9 cellular contexts compared by ENCODE assay signal in genomic region chr11:86805873-86806310, GRCh38. TPM values are rescaled to one million over a fixed set of nuclear protein-coding genes. Genes with fewer than 3 reads are reported as not detected.
DNase-seq lines count a peak whose midpoint lies in the region; ATAC-seq, FAIRE-seq and TF ChIP-seq lines count a peak whose summit lies in the region.
"Had no signal": no experiment of that assay in that cellular context is flagged by ENCODE, and none has a peak within 500 bp of the region (broad histone marks: within the 10 kb centered on the region; RNA-seq: fewer than 3 reads in every experiment).

No MANE protein-coding gene starts in this region.

- no peak overlapping the region for H2BK120ac ChIP-seq in mesenchymal stem cell (ENCODE audit: low read depth, low read length)

- H3K9ac ChIP-seq in mesenchymal stem cell (ENCODE audit: low read length), result peak overlapping the region; percentile 33

- H2BK12ac ChIP-seq in mesenchymal stem cell (ENCODE audit: low read length in 2 of 2), result no peak overlapping the region

- DNase-seq in HFFc6, result no peak
- peak; percentile 28 for DNase-seq in RCC 7860 (ENCODE audit: low spot score)
- no peak for DNase-seq in mesenchymal stem cell
- DNase-seq in COLO668 (lab: John Stamatoyannopoulos, UW; ENCODE audit: unreplicated experiment), result no peak
- DNase-seq in SW480 (ENCODE audit: low spot score), result no peak
- no peak for DNase-seq in NCI-H2171 treated with DMSO at 0.1 percent for 48 hours (lab: John Stamatoyannopoulos, UW)
- DNase-seq in iPS-NIHi7 (ENCODE audit: extremely low spot score), result no peak

- H3K4me1 ChIP-seq in mesenchymal stem cell (ENCODE audit: control insufficient read depth, insufficient read depth, low read depth, low read length), result peaks cover 9% of the 10 kb centered on the region

- H4K91ac ChIP-seq in mesenchymal stem cell (ENCODE audit: low read length), result no peak overlapping the region

- no peak overlapping the region for H2BK15ac ChIP-seq in mesenchymal stem cell (ENCODE audit: low read depth, poor library complexity, severe bottlenecking)

- H3K36me3 ChIP-seq in mesenchymal stem cell (ENCODE audit: control insufficient read depth in 1 of 2, insufficient read depth in 2 of 2, low read depth in 1 of 2, low read length in 2 of 2), result peaks cover 15 to 25% of the 10 kb centered on the region in 2 experiments

- H3K36me3 Mint-ChIP-seq in HFFc6 (ENCODE audit: low read depth), result peaks cover 49% of the 10 kb centered on the region

- H3K18ac ChIP-seq in mesenchymal stem cell (ENCODE audit: low read depth in 1 of 2, low read length in 2 of 2), result peak overlapping the region in 1 of 2 experiments; percentile 19

- no peaks in the 10 kb centered on the region for H3K79me1 ChIP-seq in mesenchymal stem cell (replicated peaks; ENCODE audit: low read length, poor library complexity, severe bottlenecking)

- H3K27ac ChIP-seq in mesenchymal stem cell (ENCODE audit: low read length, poor library complexity, severe bottlenecking), result peak overlapping the region; percentile 57
- H3K27ac ChIP-seq: HL-60 had no signal

- ATAC-seq in GM18520 (IDR thresholded peaks at IDR 0.05; ENCODE audit: unreplicated experiment), result peak; percentile 99

- 69% methylated on average over 2 of the region's 2 CpGs for WGBS in mesenchymal stem cell

- no peaks in the 10 kb centered on the region for H3K9me3 ChIP-seq in mesenchymal stem cell (ENCODE audit: control insufficient read depth, low read length)

- no peak overlapping the region for H3K23ac ChIP-seq in mesenchymal stem cell (ENCODE audit: low read length in 2 of 2)

- no peak overlapping the region for H3K14ac ChIP-seq in mesenchymal stem cell (ENCODE audit: low read length in 2 of 2)

- peak overlapping the region in 1 of 2 experiments; percentile 12 for H3K4ac ChIP-seq in mesenchymal stem cell (ENCODE audit: low read depth in 1 of 2, low read length in 2 of 2)

- no peaks in the 10 kb centered on the region for H3K27me3 ChIP-seq in mesenchymal stem cell (ENCODE audit: control insufficient read depth in 1 of 2, insufficient read depth in 1 of 2, low read length in 2 of 2)

- H3K4me1 Mint-ChIP-seq in HFFc6 (ENCODE audit: low read depth), result peaks cover 81% of the 10 kb centered on the region

- TF ChIP-seq CTCF in HFFc6 (IDR thresholded peaks at IDR 0.05), result no peak

- no peak overlapping the region for H4K8ac ChIP-seq in mesenchymal stem cell (ENCODE audit: low read length)

- no peak overlapping the region for H2BK5ac ChIP-seq in mesenchymal stem cell (ENCODE audit: low read depth, low read length, poor library complexity, severe bottlenecking)

- H3K9me3 Mint-ChIP-seq in HFFc6, result no peaks in the 10 kb centered on the region

- no peak overlapping the region for H2AFZ ChIP-seq in mesenchymal stem cell (ENCODE audit: low read depth, low read length)

- H3K27me3 Mint-ChIP-seq in HFFc6 (ENCODE audit: insufficient read depth), result peaks cover 1% of the 10 kb centered on the region; the same call in 1 of the 2 replicates

- 0 out of 2 replicates have a peak overlapping the region, but pooled peaks have one; percentile 8 for H3K27ac Mint-ChIP-seq in HFFc6

- H2AK5ac ChIP-seq in mesenchymal stem cell (ENCODE audit: low read length, severe bottlenecking), result no peak overlapping the region

- FAIRE-seq in RCC 7860 (lab: Jason Lieb, UNC), result no peak

- H3K4me3 Mint-ChIP-seq in HFFc6, result no peak overlapping the region

- H3K4me3 ChIP-seq in mesenchymal stem cell (ENCODE audit: insufficient read depth in 1 of 2, low read depth in 1 of 2, low read length in 2 of 2), result no peak overlapping the region

- peak overlapping the region; percentile 5 for H3K4me2 ChIP-seq in mesenchymal stem cell (ENCODE audit: low read length, poor library complexity, severe bottlenecking)

RNA-seq across cellular contexts. Expression of gene PRSS23, which starts 5.5 kb away (rescaled TPM):
- total RNA-seq in HFFc6 (2021; fragmentation: NEBNext Ultra II Directional; extraction: Animal tissue kit (Norgen Biotek cat#: 25700)), result 100 to 1,000 TPM; 192 to 356 (median 243) TPM
- polyA plus RNA-seq in mesenchymal stem cell (2013, experiment 1 of 2), result 324 TPM
- polyA plus RNA-seq in mesenchymal stem cell (2013, experiment 2 of 2), result 337 TPM
